8 cellular contexts compared by ENCODE assay signal in genomic region chr7:75994388-75995051, GRCh38. TPM values are rescaled to one million over a fixed set of nuclear protein-coding genes. Genes with fewer than 3 reads are reported as not detected.
DNase-seq lines count a peak whose midpoint lies in the region; ATAC-seq, FAIRE-seq and TF ChIP-seq lines count a peak whose summit lies in the region.

TMEM120A (minus strand) TSS chr7:75994595; CDS start chr7:75994570, 25 bp downstream.

- H3K4me1 ChIP-seq in right atrium auricular region = peaks cover 0 to 48% of the 10 kb centered on the region in 2 donors

- H3K27ac ChIP-seq in angular gyrus (ENCODE audit: low read depth, low read length) (peak within 1 kb of the TSS; percentile 91), right atrium auricular region (peak within 1 kb of the TSS; percentile 91 to 95)

- ATAC-seq in GM18502 (IDR thresholded peaks at IDR 0.05; ENCODE audit: poor library complexity, unreplicated experiment) (peak; percentile 92), HG02970 (IDR thresholded peaks at IDR 0.05; ENCODE audit: low FRiP score, unreplicated experiment) (peak; percentile 81)

- H3K36me3 ChIP-seq in right atrium auricular region = no peaks in the 10 kb centered on the region

- H3K27me3 ChIP-seq in right atrium auricular region = no peaks in the 10 kb centered on the region

- TF ChIP-seq CTCF in right atrium auricular region (IDR thresholded peaks at IDR 0.05) = peak in 1 of 2 donors; percentile 42

- DNase-seq in NCI-H187 treated with DMSO at 0.1 percent for 48 hours (lab: John Stamatoyannopoulos, UW) = peak; percentile 59
- DNase-seq in T-helper 2 cell = peak; percentile 86 to 96 (median 92)
- DNase-seq in right atrium auricular region (ENCODE audit: low spot score) = peak; percentile 97
- peak; percentile 75 for DNase-seq in pulmonary artery endothelial cell (ENCODE audit: low read depth, low spot score)
- DNase-seq in urothelium cell line (ENCODE audit: low spot score) = peak; percentile 100

- no peaks in the 10 kb centered on the region for H3K9me3 ChIP-seq in right atrium auricular region

- peak; percentile 80 for FAIRE-seq in urothelium cell line (lab: Jason Lieb, UNC)

- peak within 1 kb of the TSS; percentile 68 to 79 for H3K4me3 ChIP-seq in right atrium auricular region

RNA-seq across cellular contexts. Expression of gene TMEM120A, which starts in this region (rescaled TPM):
- 10 to 100 TPM; 35.3 to 50.0 TPM for total RNA-seq in right atrium auricular region
- 29.4 and 33.8 TPM in 2 replicates for total RNA-seq in pulmonary artery endothelial cell

Comparison
In these comparisons a context has a peak if more than half of its experiments do, and no peak if none do; other contexts are left out.
1. Peak in every context shown above with its lines: DNase-seq, ATAC-seq, H3K4me3 ChIP-seq and H3K27ac ChIP-seq.